10 cellular contexts compared by ENCODE assay signal in genomic region chr3:169227911-169228310, GRCh38.
DNase-seq lines count a peak whose midpoint lies in the region; ATAC-seq, FAIRE-seq and TF ChIP-seq lines count a peak whose summit lies in the region.
"Had no signal": no experiment of that assay in that cellular context is flagged by ENCODE, and none has a peak within 500 bp of the region (broad histone marks: within the 10 kb centered on the region; RNA-seq: fewer than 3 reads in every experiment).

No MANE protein-coding gene starts in this region.

- no peak overlapping the region for H3K4me2 ChIP-seq in GM12878 (ENCODE audit: control insufficient read depth, insufficient read depth)

- no peak overlapping the region for H2AFZ ChIP-seq in GM12878 (ENCODE audit: control insufficient read depth, low read depth, low read length)

- no peak for TF ChIP-seq EP300 in GM12878 (IDR thresholded peaks at IDR 0.05; ENCODE audit: borderline replicate concordance in 1 of 2, control insufficient read depth in 1 of 2, low read depth in 2 of 2, low read length in 2 of 2)

- ATAC-seq in HG03378 (IDR thresholded peaks at IDR 0.05; ENCODE audit: unreplicated experiment) = peak; percentile 95
- peak; percentile 63 for ATAC-seq in GM12878
- ATAC-seq: Panc1 had no signal

- no peaks in the 10 kb centered on the region for H4K20me1 ChIP-seq in GM12878 (ENCODE audit: control insufficient read depth, insufficient read depth)

- BruUV-seq in GM12878 (replicated peaks; lab: Mats Ljungman, UMichigan) = no TSS peak

- no peak overlapping the region for H3K4me3 ChIP-seq in AG10803 (ENCODE audit: low read length)
- no peak overlapping the region for H3K4me3 ChIP-seq in GM12878

- no peak for TF ChIP-seq RAD21 in GM12878 (IDR thresholded peaks at IDR 0.05; ENCODE audit: insufficient read depth, low read depth, low read length)

- in situ Hi-C loops in GM12878 (cut with MboI) = no loop called here

- intact Hi-C loops in GM12878 (cut with micrococcal nuclease; ENCODE audit: unreplicated experiment) = no loop called here

- TF ChIP-seq POLR2A in GM12878 (IDR thresholded peaks at IDR 0.05; ENCODE audit: low read depth, low read length) (no peak), GM12891 (IDR thresholded peaks at IDR 0.05; ENCODE audit: low read depth, low read length) (no peak)

- WGBS in GM12878 (ENCODE audit: insufficient coverage, insufficient replicate concordance, low lambda C conversion rate, missing lambda C conversion rate) = 3% methylated on average over 6 of the region's 6 CpGs

- H3K79me2 ChIP-seq in GM12878 (ENCODE audit: control insufficient read depth, insufficient read depth, low read length) = no peaks in the 10 kb centered on the region

- H3K36me3 ChIP-seq in GM12878 (ENCODE audit: control insufficient read depth in 2 of 2, insufficient read depth in 2 of 2, low read length in 1 of 2) = no peaks in the 10 kb centered on the region

- no peaks in the 10 kb centered on the region for H3K4me1 ChIP-seq in GM12878 (ENCODE audit: control insufficient read depth, insufficient read depth, low read length)

- no peak overlapping the region for H3K9ac ChIP-seq in GM12878 (ENCODE audit: control insufficient read depth, insufficient read depth, low read length)

- no peak overlapping the region for H3K27ac ChIP-seq in GM12878 (ENCODE audit: control insufficient read depth, insufficient read depth)

- no peaks in the 10 kb centered on the region for H3K9me3 ChIP-seq in GM12878 (replicated peaks; ENCODE audit: control insufficient read depth, insufficient read depth, low read length)

- POLR2A ChIA-PET in GM12878 (lab: Charles Lee) = no interaction called here

- peaks cover 0 to 2% of the 10 kb centered on the region in 2 experiments; a peak in 2 of 4 replicates for H3K27me3 ChIP-seq in GM12878 (replicated peaks in 1 of 2; ENCODE audit: control insufficient read depth in 2 of 2, insufficient read depth in 2 of 2, low read length in 1 of 2)

- FAIRE-seq in GM12878 (lab: Jason Lieb, UNC) (no peak), GM12891 (lab: Jason Lieb, UNC) (no peak)
- FAIRE-seq: colon had no signal

- RAD21 ChIA-PET in GM12878 (lab: Charles Lee; ENCODE audit: unreplicated experiment) = no interaction called here

- SMC1A ChIA-PET in GM12878 (lab: Charles Lee; ENCODE audit: uncharacterized antibody, unreplicated experiment) = interaction anchor here (1.3 kb wide), 1 partner anchor 25 kb away, joined by 3 read pairs; no protein-coding TSS in a partner anchor

- DNase-seq in AG10803 (ENCODE audit: low read depth) (peak; percentile 95), GM20000 (ENCODE audit: low spot score) (peak; percentile 3), GM12878 (ENCODE audit: low read depth, low spot score) (peak; percentile 3), DMS79 (lab: John Stamatoyannopoulos, UW) (no peak), GM19238 (ENCODE audit: insufficient read length, low spot score) (no peak), GM12891 (ENCODE audit: insufficient read length, low spot score) (no peak)
- no peak for DNase-seq in stimulated activated CD8-positive, alpha-beta memory T cell treated with anti-CD3 and anti-CD28 coated beads, Interleukin-4, amount 100 ng/mL, for 48 hours

- TF ChIP-seq CTCF in AG10803 (conservative IDR thresholded peaks at IDR 0.05; ENCODE audit: low read length) (no peak), GM20000 (IDR thresholded peaks at IDR 0.05; ENCODE audit: extremely low read depth, missing control alignments) (no peak), GM12878 (IDR thresholded peaks at IDR 0.05 in 2 of 3, conservative IDR thresholded peaks at IDR 0.05 in 1 of 3; ENCODE audit: control insufficient read depth in 2 of 3, extremely low read depth in 1 of 3, insufficient read depth in 1 of 3, low read depth in 3 of 3, low read length in 3 of 3) (no peak)

- CTCF ChIA-PET in GM12878 (lab: Yijun Ruan, JAX) = interaction anchor here (0.5 kb wide), 1 partner anchor 14 kb away, joined by 3 read pairs; no protein-coding TSS in a partner anchor

TF ChIP-seq in GM12878, 131 proteins besides CTCF, POLR2A, EP300 and RAD21 (continues in another document):
- no peak for TF ChIP-seq CEBPZ (IDR thresholded peaks at IDR 0.05; ENCODE audit: low read depth, low read length)
- no peak for TF ChIP-seq KDM1A (IDR thresholded peaks at IDR 0.05; ENCODE audit: borderline replicate concordance)

TF ChIP-seq in GM12891, 5 proteins besides CTCF, POLR2A, EP300 and RAD21:
- no peak for TF ChIP-seq PAX5 (IDR thresholded peaks at IDR 0.05; ENCODE audit: insufficient read depth, low read length, severe bottlenecking)
- TF ChIP-seq TAF1 (IDR thresholded peaks at IDR 0.05; ENCODE audit: low read depth, low read length) = no peak
- no peak for TF ChIP-seq POLR2AphosphoS5 (IDR thresholded peaks at IDR 0.05; ENCODE audit: low read depth, low read length)
- no peak for TF ChIP-seq POU2F2 (IDR thresholded peaks at IDR 0.05; ENCODE audit: low read depth, low read length)
- no peak for TF ChIP-seq SPI1 (IDR thresholded peaks at IDR 0.05; ENCODE audit: low read depth, low read length)
TF ChIP-seq in GM12891: peak in this region for 0.

Comparison
In these comparisons a context has a peak if more than half of its experiments do, and no peak if none do; other contexts are left out.
1. DNase-seq: peak in AG10803 (single experiment), GM20000 (single experiment) and GM12878 (single experiment); none in DMS79 (single experiment), stimulated activated CD8-positive, alpha-beta memory T cell treated with anti-CD3 and anti-CD28 coated beads, Interleukin-4, amount 100 ng/mL, for 48 hours (single experiment), GM19238 (single experiment) and GM12891 (single experiment).